11 cellular contexts compared by ENCODE assay signal in genomic region chr22:36022162-36022561, GRCh38. TPM values are rescaled to one million over a fixed set of nuclear protein-coding genes. Genes with fewer than 3 reads are reported as not detected.
DNase-seq lines count a peak whose midpoint lies in the region; ATAC-seq and TF ChIP-seq lines count a peak whose summit lies in the region.
"Had no signal": no experiment of that assay in that cellular context is flagged by ENCODE, and none has a peak within 500 bp of the region (broad histone marks: within the 10 kb centered on the region; RNA-seq: fewer than 3 reads in every experiment).

No MANE protein-coding gene starts in this region.

- peaks cover 1 to 25% (median 19%) of the 10 kb centered on the region in 7 donors for H3K4me1 Mint-ChIP-seq in naive thymus-derived CD4-positive, alpha-beta T cell
- H3K4me1 Mint-ChIP-seq in stimulated activated naive B cell treated with anti-CD40 and anti-IgM and Interleukin-4, amounts not matched to agents 10 μg/mL and 1 μg/mL and 100 μg/mL, for 72 hours = peaks cover 14 to 21% of the 10 kb centered on the region in 2 donors

- peaks cover 0 to 26% (median 3%) of the 10 kb centered on the region in 5 donors for H3K27me3 Mint-ChIP-seq in naive thymus-derived CD4-positive, alpha-beta T cell
- peaks cover 49 to 57% of the 10 kb centered on the region in 2 donors for H3K27me3 Mint-ChIP-seq in stimulated activated naive B cell treated with anti-CD40 and anti-IgM and Interleukin-4, amounts not matched to agents 10 μg/mL and 1 μg/mL and 100 μg/mL, for 72 hours

- H3K27me3 ChIP-seq in naive thymus-derived CD4-positive, alpha-beta T cell (ENCODE audit: control insufficient read depth in 2 of 2, insufficient read depth in 2 of 2, low read length in 2 of 2) = no peaks in the 10 kb centered on the region
- H3K27me3 ChIP-seq: MG63 had no signal

- peak overlapping the region; percentile 24 for H3K27ac ChIP-seq in naive thymus-derived CD4-positive, alpha-beta T cell (ENCODE audit: low read depth, low read length)
- H3K27ac ChIP-seq: WERI-Rb-1 had no signal

- no peaks in the 10 kb centered on the region for H3K9me3 ChIP-seq in naive thymus-derived CD4-positive, alpha-beta T cell (ENCODE audit: control insufficient read depth in 2 of 3, low read length in 3 of 3)

- H3K27ac Mint-ChIP-seq in naive thymus-derived CD4-positive, alpha-beta T cell = peak overlapping the region in 8 of 9 donors; percentile 3 to 71 (median 52)
- no peak overlapping the region for H3K27ac Mint-ChIP-seq in stimulated activated naive B cell treated with anti-CD40 and anti-IgM and Interleukin-4, amounts not matched to agents 10 μg/mL and 1 μg/mL and 100 μg/mL, for 72 hours
- H3K27ac Mint-ChIP-seq: CD14-positive monocyte had no signal

- no peaks in the 10 kb centered on the region for H3K36me3 ChIP-seq in naive thymus-derived CD4-positive, alpha-beta T cell (ENCODE audit: control insufficient read depth in 2 of 3, insufficient read depth in 3 of 3, low read length in 3 of 3)
- H3K36me3 ChIP-seq: WERI-Rb-1 had no signal

- no peak overlapping the region for H3K4me3 ChIP-seq in choroid plexus epithelial cell (ENCODE audit: low read depth, low read length)
- no peak overlapping the region for H3K4me3 ChIP-seq in naive thymus-derived CD4-positive, alpha-beta T cell (ENCODE audit: low read length)
- H3K4me3 ChIP-seq: MG63 had no signal

- TF ChIP-seq CTCF in choroid plexus epithelial cell (conservative IDR thresholded peaks at IDR 0.05; ENCODE audit: low read depth, low read length) = no peak

- POLR2A ChIA-PET in naive thymus-derived CD4-positive, alpha-beta T cell (lab: Charles Lee) = interaction anchor here (0.6 kb wide), 1 partner anchor 138 kb away, joined by 3 read pairs; the partner anchor contains the start of gene APOL3

- DNase-seq in left ventricle myocardium superior (no peak), cardiac septum (ENCODE audit: low spot score) (no peak), choroid plexus epithelial cell (ENCODE audit: low read depth) (peak; percentile 80), occipital lobe (lab: John Stamatoyannopoulos, UW) (no peak), NCI-H1694 (lab: John Stamatoyannopoulos, UW) (no peak)
- DNase-seq in naive thymus-derived CD4-positive, alpha-beta T cell = peak in 2 of 9 donors; percentile 7 to 15
- DNase-seq in stimulated activated naive B cell treated with anti-CD40 and anti-IgM and Interleukin-4, amounts not matched to agents 10 μg/mL and 1 μg/mL and 100 μg/mL, for 72 hours = no peak
- DNase-seq: MG63 had no signal

- H3K4me1 ChIP-seq in naive thymus-derived CD4-positive, alpha-beta T cell (ENCODE audit: control insufficient read depth in 2 of 2, insufficient read depth in 2 of 2, low read length in 2 of 2) = no peaks in the 10 kb centered on the region

- CTCF ChIA-PET in naive thymus-derived CD4-positive, alpha-beta T cell (lab: Charles Lee) = no interaction called here

- intact Hi-C loops in left ventricle myocardium superior (cut with micrococcal nuclease) (loop anchor here (10.0 kb wide), 1 partner anchor 47 kb away; no protein-coding TSS in a partner anchor), cardiac septum (cut with DNase I) (loop anchor here (10.0 kb wide), 1 partner anchor 87 kb away; no protein-coding TSS in a partner anchor)
- intact Hi-C loops in naive thymus-derived CD4-positive, alpha-beta T cell (cut with micrococcal nuclease) = no loop called here

- H3K4me3 Mint-ChIP-seq in naive thymus-derived CD4-positive, alpha-beta T cell = peak overlapping the region in 3 of 10 donors; percentile 1 to 21 (median 7)
- H3K4me3 Mint-ChIP-seq in stimulated activated naive B cell treated with anti-CD40 and anti-IgM and Interleukin-4, amounts not matched to agents 10 μg/mL and 1 μg/mL and 100 μg/mL, for 72 hours = no peak overlapping the region
- H3K4me3 Mint-ChIP-seq: CD14-positive monocyte had no signal

- H3K36me3 Mint-ChIP-seq in naive thymus-derived CD4-positive, alpha-beta T cell = no peaks in the 10 kb centered on the region
- H3K36me3 Mint-ChIP-seq in stimulated activated naive B cell treated with anti-CD40 and anti-IgM and Interleukin-4, amounts not matched to agents 10 μg/mL and 1 μg/mL and 100 μg/mL, for 72 hours = no peaks in the 10 kb centered on the region
- H3K36me3 Mint-ChIP-seq: CD14-positive monocyte had no signal

- ATAC-seq in left ventricle myocardium superior (peak; percentile 23), GM21529 (IDR thresholded peaks at IDR 0.05; ENCODE audit: unreplicated experiment) (no peak)
- no peak for ATAC-seq in naive thymus-derived CD4-positive, alpha-beta T cell
- ATAC-seq in stimulated activated naive B cell treated with anti-CD40 and anti-IgM and Interleukin-4, amounts not matched to agents 10 μg/mL and 1 μg/mL and 100 μg/mL, for 72 hours (replicated peaks) = no peak

- H3K9me3 Mint-ChIP-seq in naive thymus-derived CD4-positive, alpha-beta T cell = no peaks in the 10 kb centered on the region
- H3K9me3 Mint-ChIP-seq in stimulated activated naive B cell treated with anti-CD40 and anti-IgM and Interleukin-4, amounts not matched to agents 10 μg/mL and 1 μg/mL and 100 μg/mL, for 72 hours = peaks cover 0 to 1% of the 10 kb centered on the region in 2 donors

RNA-seq across cellular contexts. Expression of gene RBFOX2, which starts 6.5 kb away (rescaled TPM):
- total RNA-seq in left ventricle myocardium superior (76.7 TPM), cardiac septum (102 TPM), occipital lobe (454 TPM)
- 1 to 10 TPM in 4 of 5 experiments, under 1 TPM in 1; 0.45 to 1.7 (median 1.2) TPM for total RNA-seq in naive thymus-derived CD4-positive, alpha-beta T cell
- under 1 TPM; 0.39 to 0.87 TPM for polyA plus RNA-seq in naive thymus-derived CD4-positive, alpha-beta T cell
- polyA plus RNA-seq: CD14-positive monocyte had no signal

Comparison
In these comparisons a context has a peak if more than half of its experiments do, and no peak if none do; other contexts are left out.
1. RNA of gene RBFOX2, which starts 6.5 kb away (total RNA-seq): 454 TPM in occipital lobe (single experiment), 102 TPM in cardiac septum (single experiment) and 76.7 TPM in left ventricle myocardium superior (single experiment); 0.45 to 1.7 TPM in naive thymus-derived CD4-positive, alpha-beta T cell; every median in the first group is over 10 times any median in the second.
2. intact Hi-C loops: an anchor here in left ventricle myocardium superior (10.0 kb wide) and cardiac septum (10.0 kb wide); none called in naive thymus-derived CD4-positive, alpha-beta T cell.